In the genomic region with DNA sequence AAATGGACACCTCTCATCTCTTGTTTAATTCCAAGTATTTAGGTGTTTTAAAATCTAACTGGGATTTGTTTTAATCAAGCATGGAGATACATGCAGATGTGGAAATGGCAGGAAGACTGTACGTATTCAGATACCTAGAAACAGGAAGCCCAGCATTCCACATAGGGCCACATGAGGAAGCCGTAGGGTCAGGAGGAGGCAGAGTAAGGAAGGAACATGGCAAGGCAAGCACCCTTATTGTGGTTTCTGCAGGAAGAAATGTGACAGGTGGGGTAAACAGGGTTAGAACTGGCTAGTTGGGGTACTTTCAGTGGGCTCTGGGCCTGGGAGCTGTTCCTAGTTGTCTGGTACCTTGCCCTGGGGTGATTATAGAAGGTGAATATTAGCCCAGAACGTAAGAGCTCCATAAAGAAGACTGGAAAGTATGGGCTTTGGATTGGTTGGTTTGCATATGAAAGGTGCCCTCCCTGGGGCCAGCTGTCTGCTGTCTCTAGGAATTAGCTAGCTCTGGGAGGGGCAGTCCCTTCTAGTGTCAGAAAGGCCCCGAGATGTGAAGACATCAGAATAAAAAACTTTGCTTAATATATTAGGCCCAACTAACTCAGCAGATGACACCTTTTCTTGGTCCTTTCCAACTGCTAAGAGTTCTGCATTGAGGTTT, we compare ENCODE assay signal across 27 cellular contexts.
DNase-seq lines count a peak whose midpoint lies in the region; ATAC-seq and TF ChIP-seq lines count a peak whose summit lies in the region.
"Had no signal": no experiment of that assay in that cellular context is flagged by ENCODE, and none has a peak within 500 bp of the region (broad histone marks: within the 10 kb centered on the region; RNA-seq: fewer than 3 reads in every experiment).

No MANE protein-coding gene starts in this region.

- no peaks in the 10 kb centered on the region for H3K79me1 ChIP-seq in mesendoderm (ENCODE audit: low read length)

- H3K27ac Mint-ChIP-seq in WTC11 (peak overlapping the region; percentile 16; the same call in 1 of the 2 replicates), Caco-2 (ENCODE audit: unreplicated experiment) (no peak overlapping the region)
- no peak overlapping the region for H3K27ac Mint-ChIP-seq in activated CD4-positive, alpha-beta memory T cell treated with anti-CD3 and anti-CD28 coated beads for 36 hours
- H3K27ac Mint-ChIP-seq: CD4-positive, alpha-beta memory T cell had no signal

- no peak overlapping the region for H3K4me2 ChIP-seq in mesendoderm (ENCODE audit: low read length)
- H3K4me2 ChIP-seq: PC-9 had no signal

- H3K4me1 Mint-ChIP-seq in WTC11, result peaks cover 59% of the 10 kb centered on the region
- no peaks in the 10 kb centered on the region for H3K4me1 Mint-ChIP-seq in Caco-2 (ENCODE audit: low read depth, unreplicated experiment)
- no peaks in the 10 kb centered on the region for H3K4me1 Mint-ChIP-seq in activated CD4-positive, alpha-beta memory T cell treated with anti-CD3 and anti-CD28 coated beads for 36 hours (ENCODE audit: low read depth)
- H3K4me1 Mint-ChIP-seq: CD4-positive, alpha-beta memory T cell had no signal

- no peak overlapping the region for H3K56ac ChIP-seq in mesendoderm (ENCODE audit: low read length)

- peak overlapping the region; percentile 15 for H3K23ac ChIP-seq in mesendoderm (ENCODE audit: low read length)

- H3K4me1 ChIP-seq in HUES6 (ENCODE audit: control insufficient read depth, insufficient read depth, low read length), result peaks cover 14% of the 10 kb centered on the region
- peaks cover 2% of the 10 kb centered on the region for H3K4me1 ChIP-seq in mesendoderm (ENCODE audit: control insufficient read depth, low read depth, low read length)
- H3K4me1 ChIP-seq in Caco-2, result no peaks in the 10 kb centered on the region
- H3K4me1 ChIP-seq: SJCRH30 had no signal

- H3K18ac ChIP-seq in mesendoderm (ENCODE audit: low read length), result no peak overlapping the region

- no peak overlapping the region for H3K4ac ChIP-seq in mesendoderm (ENCODE audit: low read depth, low read length)

- no peak for TF ChIP-seq CTCF in WTC11 (IDR thresholded peaks at IDR 0.05)
- TF ChIP-seq CTCF in Caco-2 (IDR thresholded peaks at IDR 0.05; ENCODE audit: insufficient read depth in 1 of 2, low read depth in 1 of 2, low read length in 1 of 2, severe bottlenecking in 1 of 2, unreplicated experiment in 1 of 2), result no peak

- no peaks in the 10 kb centered on the region for H3K9me3 ChIP-seq in HUES6 (ENCODE audit: control insufficient read depth, insufficient read depth, low read depth, low read length)
- H3K9me3 ChIP-seq in Caco-2, result no peaks in the 10 kb centered on the region
- H3K9me3 ChIP-seq: SJCRH30 had no signal

- H3K9me3 Mint-ChIP-seq in WTC11 (no peaks in the 10 kb centered on the region), Caco-2 (ENCODE audit: unreplicated experiment) (no peaks in the 10 kb centered on the region)
- no peaks in the 10 kb centered on the region for H3K9me3 Mint-ChIP-seq in activated CD4-positive, alpha-beta memory T cell treated with anti-CD3 and anti-CD28 coated beads for 36 hours

- H3K36me3 ChIP-seq in HUES6 (ENCODE audit: control insufficient read depth, insufficient read depth, low read length) (peaks cover 19% of the 10 kb centered on the region), mesendoderm (ENCODE audit: control insufficient read depth, insufficient read depth, low read length) (no peaks in the 10 kb centered on the region), Caco-2 (ENCODE audit: control insufficient read depth, insufficient read depth, low read length) (no peaks in the 10 kb centered on the region)
- H3K36me3 ChIP-seq: SJCRH30 had no signal

- no peaks in the 10 kb centered on the region for H3K27me3 ChIP-seq in HUES6 (ENCODE audit: control insufficient read depth, insufficient read depth, low read length)
- no peaks in the 10 kb centered on the region for H3K27me3 ChIP-seq in mesendoderm (ENCODE audit: insufficient read depth, low read length, poor library complexity)
- H3K27me3 ChIP-seq in Caco-2 (replicated peaks; ENCODE audit: control insufficient read depth, insufficient read depth, low read length), result no peaks in the 10 kb centered on the region
- H3K27me3 ChIP-seq: SJCRH30 had no signal

- H3K4me3 Mint-ChIP-seq in WTC11 (peak overlapping the region; percentile 5; the same call in 1 of the 2 replicates), Caco-2 (ENCODE audit: unreplicated experiment) (no peak overlapping the region)
- H3K4me3 Mint-ChIP-seq in activated CD4-positive, alpha-beta memory T cell treated with anti-CD3 and anti-CD28 coated beads for 36 hours, result no peak overlapping the region
- H3K4me3 Mint-ChIP-seq: CD4-positive, alpha-beta memory T cell had no signal

- BruUV-seq in Caco-2 (replicated peaks; lab: Mats Ljungman, UMichigan), result no TSS peak

- no peak overlapping the region for H2BK15ac ChIP-seq in mesendoderm (replicated peaks; ENCODE audit: low read depth)

- H3K27ac ChIP-seq in HUES6 (ENCODE audit: low read depth, low read length), result no peak overlapping the region
- H3K27ac ChIP-seq in mesendoderm (ENCODE audit: low read depth, low read length), result no peak overlapping the region
- H3K27ac ChIP-seq: HL-60, PC-9, SJCRH30 had no signal

- peak; percentile 91 for ATAC-seq in WTC11
- no peak for ATAC-seq in GM19324 (IDR thresholded peaks at IDR 0.05; ENCODE audit: low FRiP score, unreplicated experiment)
- ATAC-seq: HepG2, Right ventricle myocardium inferior, SK-N-SH treated with all-trans-retinoic acid at 6 μM for 48 hours had no signal

- no peak overlapping the region for H4K5ac ChIP-seq in mesendoderm (ENCODE audit: low read length)

- H2AK5ac ChIP-seq in mesendoderm (ENCODE audit: low read length), result no peak overlapping the region

- POLR2A ChIA-PET in WTC11 (lab: Charles Lee) (interaction anchor here (1.5 kb wide), 1 partner anchor 85 kb away, joined by 3 read pairs; no protein-coding TSS in a partner anchor), Caco-2 (lab: Charles Lee) (no interaction called here)
- POLR2A ChIA-PET in activated CD4-positive, alpha-beta memory T cell treated with anti-CD3 and anti-CD28 coated beads for 36 hours (lab: Charles Lee), result no interaction called here

- intact Hi-C loops in Caco-2 (cut with micrococcal nuclease; ENCODE audit: unreplicated experiment), result no loop called here
- intact Hi-C loops in activated CD4-positive, alpha-beta memory T cell treated with anti-CD3 and anti-CD28 coated beads for 36 hours (cut with micrococcal nuclease), result no loop called here

- no peak overlapping the region for H2BK120ac ChIP-seq in mesendoderm (ENCODE audit: low read depth, low read length)

- no peak overlapping the region for H4K8ac ChIP-seq in mesendoderm (ENCODE audit: low read depth, low read length)

- no peak overlapping the region for H2BK5ac ChIP-seq in mesendoderm (ENCODE audit: low read length)

- no peaks in the 10 kb centered on the region for H3K79me2 ChIP-seq in mesendoderm (ENCODE audit: control insufficient read depth, insufficient read depth, low read length)

- CTCF ChIA-PET in WTC11 (lab: Charles Lee), result interaction anchor here (0.9 to 2.4 kb wide), 3 partner anchors 33 to 316 kb away, joined by 3 to 7 read pairs (median 3); no protein-coding TSS in a partner anchor
- CTCF ChIA-PET in Caco-2 (lab: Charles Lee), result no interaction called here
- CTCF ChIA-PET in activated CD4-positive, alpha-beta memory T cell treated with anti-CD3 and anti-CD28 coated beads for 36 hours (lab: Charles Lee), result no interaction called here

- H3K9ac ChIP-seq in HUES6 (ENCODE audit: low read length) (no peak overlapping the region), mesendoderm (ENCODE audit: low read length) (no peak overlapping the region)

- no CpG with 5 or more reads among the region's 4 CpGs for WGBS in mesendoderm (ENCODE audit: extremely low coverage, insufficient coverage, low lambda C conversion rate)

- no peaks in the 10 kb centered on the region for H3K27me3 Mint-ChIP-seq in WTC11 (ENCODE audit: low read depth)
- H3K27me3 Mint-ChIP-seq in Caco-2 (ENCODE audit: insufficient read depth, unreplicated experiment), result peaks cover 13% of the 10 kb centered on the region
- H3K27me3 Mint-ChIP-seq in activated CD4-positive, alpha-beta memory T cell treated with anti-CD3 and anti-CD28 coated beads for 36 hours, result peaks cover 1% of the 10 kb centered on the region
- H3K27me3 Mint-ChIP-seq: CD4-positive, alpha-beta memory T cell had no signal

- H3K36me3 Mint-ChIP-seq in WTC11 (peaks cover 7% of the 10 kb centered on the region), Caco-2 (ENCODE audit: insufficient read depth, unreplicated experiment) (no peaks in the 10 kb centered on the region)
- H3K36me3 Mint-ChIP-seq in activated CD4-positive, alpha-beta memory T cell treated with anti-CD3 and anti-CD28 coated beads for 36 hours, result no peaks in the 10 kb centered on the region
- H3K36me3 Mint-ChIP-seq: CD4-positive, alpha-beta memory T cell had no signal

- H3K4me3 ChIP-seq in HUES6 (ENCODE audit: low read depth, low read length), result peak overlapping the region; percentile 3; the same call in 1 of the 2 replicates
- no peak overlapping the region for H3K4me3 ChIP-seq in mesendoderm (ENCODE audit: low read length)
- no peak overlapping the region for H3K4me3 ChIP-seq in Caco-2 (ENCODE audit: low read depth, low read length)
- H3K4me3 ChIP-seq: PC-9, SJCRH30 had no signal

- peak; percentile 22 for DNase-seq in WTC11 (ENCODE audit: low spot score)
- DNase-seq in mesendoderm, result peak; percentile 15
- no peak for DNase-seq in GM19238 (ENCODE audit: insufficient read length, low spot score)
- DNase-seq in Caco-2, result no peak
- no peak for DNase-seq in activated CD4-positive, alpha-beta memory T cell treated with anti-CD3 and anti-CD28 coated beads for 36 hours
- DNase-seq: C1 segment of cervical spinal cord; CD4-positive, alpha-beta memory T cell; COR-L47; DMS79; EL; GF-D8; HCEC 1CT; Karpas-422; NCI-H1092 treated with DMSO at 0.1 percent for 48 hours; NCI-H1436; NCI-H187; NCI-H524; NCI-H748 treated with DMSO at 0.1 percent for 48 hours; NK-92 treated with Interleukin-12 subunit alpha and Interleukin-12 subunit beta, amount 100 ng/mL, for 24 hours; PC-9; SJCRH30 had no signal

TF ChIP-seq in WTC11, 78 proteins besides CTCF, POLR2A, EP300 and RAD21 (continues in another document):
- TF ChIP-seq, protein P1, sequence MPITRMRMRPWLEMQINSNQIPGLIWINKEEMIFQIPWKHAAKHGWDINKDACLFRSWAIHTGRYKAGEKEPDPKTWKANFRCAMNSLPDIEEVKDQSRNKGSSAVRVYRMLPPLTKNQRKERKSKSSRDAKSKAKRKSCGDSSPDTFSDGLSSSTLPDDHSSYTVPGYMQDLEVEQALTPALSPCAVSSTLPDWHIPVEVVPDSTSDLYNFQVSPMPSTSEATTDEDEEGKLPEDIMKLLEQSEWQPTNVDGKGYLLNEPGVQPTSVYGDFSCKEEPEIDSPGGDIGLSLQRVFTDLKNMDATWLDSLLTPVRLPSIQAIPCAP (CRISPR knock-in tag; IDR thresholded peaks at IDR 0.05), result no peak

Comparison
In these comparisons a context has a peak if more than half of its experiments do, and no peak if none do; other contexts are left out.
1. DNase-seq: peak in WTC11 (single experiment) and mesendoderm (single experiment); none in GM19238 (single experiment), Caco-2 (0 of 2) and activated CD4-positive, alpha-beta memory T cell treated with anti-CD3 and anti-CD28 coated beads for 36 hours (single experiment).